In the genomic region with DNA sequence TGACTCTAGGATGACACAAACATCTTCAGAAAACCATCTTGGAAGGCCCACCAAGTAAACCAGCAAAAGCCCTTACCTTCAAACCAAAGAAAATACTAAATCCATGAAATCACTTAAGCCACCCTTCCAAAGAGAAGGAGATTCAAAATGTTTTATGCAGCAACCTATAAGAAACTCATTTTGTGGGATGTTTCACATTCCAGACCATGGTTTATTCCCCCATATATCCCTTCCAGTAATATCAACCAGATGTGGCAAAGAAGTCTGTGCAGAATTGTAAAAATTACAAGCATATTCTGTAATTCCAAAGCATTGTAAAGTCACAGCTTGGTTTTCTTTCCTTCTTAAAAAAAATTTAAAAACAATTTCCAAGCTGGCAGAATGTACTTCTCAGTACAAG, we compare ENCODE assay signal across 18 cellular contexts.
DNase-seq lines count a peak whose midpoint lies in the region; ATAC-seq and TF ChIP-seq lines count a peak whose summit lies in the region.
"Had no signal": no experiment of that assay in that cellular context is flagged by ENCODE, and none has a peak within 500 bp of the region (broad histone marks: within the 10 kb centered on the region; RNA-seq: fewer than 3 reads in every experiment).

No MANE protein-coding gene starts in this region.

- peaks cover 37% of the 10 kb centered on the region for H3K4me1 Mint-ChIP-seq in osteocyte (ENCODE audit: unreplicated experiment)

- no peaks in the 10 kb centered on the region for H3K36me3 ChIP-seq in SK-N-MC (ENCODE audit: insufficient read depth, low read length)

- H3K4me3 Mint-ChIP-seq in osteocyte (ENCODE audit: unreplicated experiment): no peak overlapping the region

- no peak for TF ChIP-seq CTCF in osteocyte (IDR thresholded peaks at IDR 0.05)

- peak overlapping the region; percentile 57; the same call in 1 of the 2 replicates for H3K27ac ChIP-seq in SK-N-MC

- H3K36me3 Mint-ChIP-seq in osteocyte (ENCODE audit: unreplicated experiment): no peaks in the 10 kb centered on the region

- ATAC-seq in GM19452 (IDR thresholded peaks at IDR 0.05; ENCODE audit: unreplicated experiment) (no peak), left lobe of liver (no peak)
- ATAC-seq: GM12878, HCT116, Right ventricle myocardium inferior had no signal

- no peaks in the 10 kb centered on the region for H3K27me3 Mint-ChIP-seq in osteocyte (ENCODE audit: unreplicated experiment)

- H3K9ac ChIP-seq in SK-N-MC (ENCODE audit: insufficient read length): no peak overlapping the region

- no peak overlapping the region for H3K4me3 ChIP-seq in SK-N-MC
- H3K4me3 ChIP-seq: GM12878 had no signal

- H3K9me3 Mint-ChIP-seq in osteocyte (ENCODE audit: unreplicated experiment): no peaks in the 10 kb centered on the region

- DNase-seq in EH (ENCODE audit: low read depth): peak; percentile 79
- peak; percentile 6 for DNase-seq in SK-N-MC (ENCODE audit: low read depth, low spot score)
- DNase-seq in epidermal melanocyte (ENCODE audit: insufficient read length, low spot score): peak; percentile 27
- DNase-seq in osteocyte (ENCODE audit: extremely low spot score, unreplicated experiment): no peak
- DNase-seq in NCI-H2196 (lab: John Stamatoyannopoulos, UW; ENCODE audit: unreplicated experiment): no peak
- no peak for DNase-seq in left lobe of liver (ENCODE audit: low spot score)
- DNase-seq: ACHN, C1 segment of cervical spinal cord, DMS 273 treated with DMSO at 0.1 percent for 48 hours, KG1, NCI-H1105, NCI-H187, NCI-H446 treated with DMSO at 0.1 percent for 48 hours, NCI-H774 had no signal

- no peaks in the 10 kb centered on the region for H3K9me3 ChIP-seq in SK-N-MC (ENCODE audit: low read depth, low read length)

- H3K27ac Mint-ChIP-seq in osteocyte (ENCODE audit: unreplicated experiment): peak overlapping the region; percentile 73

Comparison
In these comparisons a context has a peak if more than half of its experiments do, and no peak if none do; other contexts are left out.
1. DNase-seq: peak in EH (single experiment), SK-N-MC (single experiment) and epidermal melanocyte (single experiment); none in osteocyte (single experiment), NCI-H2196 (single experiment) and left lobe of liver (single experiment).